8 cellular contexts compared by ENCODE assay signal in genomic region chr9:25964239-25964638, GRCh38.
A peak's percentile ranks its signal among the peaks of the same experiment; 100 is the strongest.
DNase-seq lines count a peak whose midpoint lies in the region; ATAC-seq and TF ChIP-seq lines count a peak whose summit lies in the region.

No MANE protein-coding gene starts in this region.

- no peaks in the 10 kb centered on the region for H3K27me3 Mint-ChIP-seq in activated naive CD4-positive, alpha-beta T cell treated with anti-CD3 and anti-CD28 coated beads, Interleukin-2, amount 10 ng/mL, durations not matched to agents 7 days and 5 days

- in situ Hi-C loops in Panc1 (cut with HindIII; ENCODE audit: low pct_unique_long_range_greater_than_20kb, low sequenced_read_pairs): no loop called here

- H3K36me3 ChIP-seq in heart right ventricle (no peaks in the 10 kb centered on the region), Panc1 (ENCODE audit: control insufficient read depth, insufficient read depth, low read length) (no peaks in the 10 kb centered on the region)

- H3K4me1 Mint-ChIP-seq in activated naive CD4-positive, alpha-beta T cell treated with anti-CD3 and anti-CD28 coated beads, Interleukin-2, amount 10 ng/mL, durations not matched to agents 7 days and 5 days: no peaks in the 10 kb centered on the region

- CTCF ChIA-PET in Panc1 (lab: Charles Lee): no interaction called here
- CTCF ChIA-PET in activated naive CD4-positive, alpha-beta T cell treated with anti-CD3 and anti-CD28 coated beads, Interleukin-2, amount 10 ng/mL, durations not matched to agents 7 days and 5 days (lab: Charles Lee): interaction anchor here (1.6 kb wide), 1 partner anchor 362 kb away, joined by 7 read pairs; no protein-coding TSS in a partner anchor

- no peak overlapping the region for H3K4me3 Mint-ChIP-seq in activated naive CD4-positive, alpha-beta T cell treated with anti-CD3 and anti-CD28 coated beads, Interleukin-2, amount 10 ng/mL, durations not matched to agents 7 days and 5 days

- H3K27ac ChIP-seq in heart right ventricle: no peak overlapping the region
- no peak overlapping the region for H3K27ac ChIP-seq in Panc1 (ENCODE audit: low read length)

- no peaks in the 10 kb centered on the region for H3K4me1 ChIP-seq in heart right ventricle
- H3K4me1 ChIP-seq in Panc1 (ENCODE audit: control insufficient read depth, insufficient read depth, low read length): no peaks in the 10 kb centered on the region

- H3K27ac Mint-ChIP-seq in activated naive CD4-positive, alpha-beta T cell treated with anti-CD3 and anti-CD28 coated beads, Interleukin-2, amount 10 ng/mL, durations not matched to agents 7 days and 5 days: no peak overlapping the region

- H3K4me3 ChIP-seq in heart right ventricle (no peak overlapping the region), Panc1 (ENCODE audit: low read depth in 2 of 2, low read length in 2 of 2) (no peak overlapping the region), fibroblast of mammary gland (ENCODE audit: control insufficient read depth, low read depth, low read length) (no peak overlapping the region)

- peak in 5 of 9 donors; percentile 19 to 31 (median 25) for TF ChIP-seq CTCF in heart right ventricle (IDR thresholded peaks at IDR 0.05)
- 0 out of 2 replicates have a peak, but pooled peaks have one; percentile 15 for TF ChIP-seq CTCF in Panc1 (IDR thresholded peaks at IDR 0.05)
- TF ChIP-seq CTCF in fibroblast of mammary gland (conservative IDR thresholded peaks at IDR 0.05; ENCODE audit: control insufficient read depth, insufficient read depth, low read depth, low read length): peak; percentile 70

- POLR2A ChIA-PET in Panc1 (lab: Charles Lee): no interaction called here

- BruUV-seq in Panc1 (replicated peaks; lab: Mats Ljungman, UMichigan): no TSS peak

- no peaks in the 10 kb centered on the region for H3K36me3 Mint-ChIP-seq in activated naive CD4-positive, alpha-beta T cell treated with anti-CD3 and anti-CD28 coated beads, Interleukin-2, amount 10 ng/mL, durations not matched to agents 7 days and 5 days

- WGBS in heart right ventricle, 2 donors: 27 to 29% methylated on average over 3 of the region's 3 CpGs

- H3K9me3 ChIP-seq in heart right ventricle (peaks cover 0 to 37% (median 2%) of the 10 kb centered on the region in 11 donors), Panc1 (ENCODE audit: control insufficient read depth, insufficient read depth, low read depth, low read length) (no peaks in the 10 kb centered on the region)

- intact Hi-C loops in heart right ventricle (cut with DNase I) (loop anchor here in 1 of 10 donors (10.0 kb wide), 1 partner anchor 361 kb away; no protein-coding TSS in a partner anchor), Right ventricle myocardium superior (cut with DNase I) (no loop called here), Panc1 (cut with micrococcal nuclease; ENCODE audit: unreplicated experiment) (loop anchor here (10.0 kb wide), 1 partner anchor 361 kb away; no protein-coding TSS in a partner anchor)

- H3K27me3 ChIP-seq in heart right ventricle (no peaks in the 10 kb centered on the region), Panc1 (ENCODE audit: control insufficient read depth, insufficient read depth, low read length) (no peaks in the 10 kb centered on the region)

- ATAC-seq in heart right ventricle: no peak
- no peak for ATAC-seq in Right ventricle myocardium superior (ENCODE audit: poor library complexity)
- no peak for ATAC-seq in Panc1
- no peak for ATAC-seq in GM18498 (IDR thresholded peaks at IDR 0.05; ENCODE audit: unreplicated experiment)

- peaks cover 10% of the 10 kb centered on the region for H3K9me3 Mint-ChIP-seq in activated naive CD4-positive, alpha-beta T cell treated with anti-CD3 and anti-CD28 coated beads, Interleukin-2, amount 10 ng/mL, durations not matched to agents 7 days and 5 days

- DNase-seq in heart right ventricle: no peak
- DNase-seq in Right ventricle myocardium superior: no peak
- DNase-seq in HUDEP-2 (lab: John Stamatoyannopoulos, UW; ENCODE audit: unreplicated experiment in 76 of 76): peak in 52 of 76 experiments; percentile 1 to 84 (median 18)
- DNase-seq in Panc1 (ENCODE audit: low read depth, low spot score): peak; percentile 2
- DNase-seq in fibroblast of mammary gland (ENCODE audit: low read depth): peak; percentile 86
- DNase-seq in renal cortical epithelial cell (ENCODE audit: low read depth): peak; percentile 45
- no peak for DNase-seq in activated naive CD4-positive, alpha-beta T cell treated with anti-CD3 and anti-CD28 coated beads, Interleukin-2, amount 10 ng/mL, durations not matched to agents 7 days and 5 days

Comparison
In these comparisons a context has a peak if more than half of its experiments do, and no peak if none do; other contexts are left out.
1. DNase-seq: peak in HUDEP-2 (52 of 76), Panc1 (single experiment), fibroblast of mammary gland (single experiment) and renal cortical epithelial cell (single experiment); none in heart right ventricle (0 of 2), Right ventricle myocardium superior (single experiment) and activated naive CD4-positive, alpha-beta T cell treated with anti-CD3 and anti-CD28 coated beads, Interleukin-2, amount 10 ng/mL, durations not matched to agents 7 days and 5 days (single experiment).
2. CTCF ChIP-seq: peak in every context shown above with its lines; median percentile 70 in fibroblast of mammary gland; 25 in heart right ventricle; 15 in Panc1.